Comparison of ENCODE assay signal across 8 cellular contexts in genomic region chr1:166838766-166839599, GRCh38. TPM values are rescaled to one million over a fixed set of nuclear protein-coding genes. Genes with fewer than 3 reads are reported as not detected.
DNase-seq lines count a peak whose midpoint lies in the region; ATAC-seq and TF ChIP-seq lines count a peak whose summit lies in the region.

POGK (plus strand) TSS chr1:166839475; CDS start chr1:166840957, 1,482 bp downstream.

- peak; percentile 94 for TF ChIP-seq POLR2A in Raji (IDR thresholded peaks at IDR 0.05; ENCODE audit: insufficient read depth, low read depth, low read length)

- peaks cover 29 to 31% of the 10 kb centered on the region in 2 donors for H3K4me1 Mint-ChIP-seq in natural killer cell treated with Interleukin-12 subunit alpha and Interleukin-12 subunit beta and Interleukin-15 and Interleukin-18, amount 100 ng/mL, for 72 hours (ENCODE audit: low read depth in 2 of 2)

- H3K4me3 Mint-ChIP-seq in natural killer cell treated with Interleukin-12 subunit alpha and Interleukin-12 subunit beta and Interleukin-15 and Interleukin-18, amount 100 ng/mL, for 72 hours, result peak within 1 kb of the TSS; percentile 91

- H3K36me3 Mint-ChIP-seq in natural killer cell treated with Interleukin-12 subunit alpha and Interleukin-12 subunit beta and Interleukin-15 and Interleukin-18, amount 100 ng/mL, for 72 hours, result peaks cover 19% of the 10 kb centered on the region

- no peak for TF ChIP-seq CTCF in LNCaP clone FGC (IDR thresholded peaks at IDR 0.05; ENCODE audit: control insufficient read depth, extremely low read depth, insufficient read depth)

- peak; percentile 98 to 99 for ATAC-seq in natural killer cell treated with Interleukin-12 subunit alpha and Interleukin-12 subunit beta and Interleukin-15 and Interleukin-18, amount 100 ng/mL, for 72 hours

- peak within 1 kb of the TSS; percentile 75 for H3K4me3 ChIP-seq in LNCaP clone FGC (ENCODE audit: low read depth, low read length)

- peak within 1 kb of the TSS; percentile 76 to 89 for H3K27ac Mint-ChIP-seq in natural killer cell treated with Interleukin-12 subunit alpha and Interleukin-12 subunit beta and Interleukin-15 and Interleukin-18, amount 100 ng/mL, for 72 hours

- peaks cover 2 to 8% of the 10 kb centered on the region in 2 donors for H3K27me3 Mint-ChIP-seq in natural killer cell treated with Interleukin-12 subunit alpha and Interleukin-12 subunit beta and Interleukin-15 and Interleukin-18, amount 100 ng/mL, for 72 hours

- H3K9me3 Mint-ChIP-seq in natural killer cell treated with Interleukin-12 subunit alpha and Interleukin-12 subunit beta and Interleukin-15 and Interleukin-18, amount 100 ng/mL, for 72 hours, result no peaks in the 10 kb centered on the region

- DNase-seq in EL, result peak; percentile 91
- DNase-seq in H4 (ENCODE audit: low spot score), result peak; percentile 86
- peak; percentile 78 for DNase-seq in LNCaP clone FGC (ENCODE audit: low read depth)
- peak; percentile 78 for DNase-seq in activated T-helper 9 cell treated with anti-CD3 and anti-CD28 coated beads, Interleukin-2, amount 50 U/mL, for 16 hours (ENCODE audit: low read depth)
- DNase-seq in fibroblast of peridontal ligament (ENCODE audit: extremely low read depth), result peak; percentile 81
- DNase-seq in natural killer cell treated with Interleukin-12 subunit alpha and Interleukin-12 subunit beta and Interleukin-15 and Interleukin-18, amount 100 ng/mL, for 72 hours (ENCODE audit: low spot score), result peak; percentile 93
- peak; percentile 81 for DNase-seq in stimulated activated naive CD4-positive, alpha-beta T cell treated with Interleukin-2 at 50 U/mL for 16 hours (lab: John Stamatoyannopoulos, UW)

RNA-seq across cellular contexts. Expression of gene POGK, which starts in this region (rescaled TPM):
- 22.2 and 29.9 TPM in 2 replicates for total RNA-seq in H4 (2014; rRNA removed; shearing (Covaris generic))
- 10 to 100 TPM; 30.3 to 53.1 TPM for total RNA-seq in natural killer cell treated with Interleukin-12 subunit alpha and Interleukin-12 subunit beta and Interleukin-15 and Interleukin-18, amount 100 ng/mL, for 72 hours

Comparison
In these comparisons a context has a peak if more than half of its experiments do, and no peak if none do; other contexts are left out.
1. Peak in every context shown above with its lines: DNase-seq, ATAC-seq and H3K4me3 ChIP-seq.